Comparison of ENCODE assay signal across 25 cellular contexts in the genomic region with DNA sequence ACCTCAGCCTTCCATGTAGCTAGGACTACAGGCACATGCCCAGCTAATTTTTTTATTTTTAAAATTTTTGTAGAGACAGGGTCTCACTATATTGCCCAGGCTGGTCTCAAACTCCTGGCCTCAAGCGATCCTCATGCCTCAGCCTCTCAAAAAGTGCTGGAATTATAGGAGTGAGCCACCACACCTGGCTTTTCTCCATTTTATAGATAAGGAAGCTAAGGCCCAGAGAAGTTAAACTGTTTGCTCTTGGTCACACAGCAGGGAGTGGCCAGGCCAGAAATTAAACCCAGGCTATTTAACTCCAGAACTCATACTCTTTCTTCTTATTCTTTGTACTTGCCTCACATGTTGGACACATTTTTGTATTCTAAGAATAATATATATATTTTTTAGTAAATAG. TPM values are rescaled to one million over a fixed set of nuclear protein-coding genes. Genes with fewer than 3 reads are reported as not detected.
DNase-seq lines count a peak whose midpoint lies in the region; ATAC-seq, FAIRE-seq and TF ChIP-seq lines count a peak whose summit lies in the region.
"Had no signal": no experiment of that assay in that cellular context is flagged by ENCODE, and none has a peak within 500 bp of the region (broad histone marks: within the 10 kb centered on the region; RNA-seq: fewer than 3 reads in every experiment).

No MANE protein-coding gene starts in this region.

- ATAC-seq in HepG2 (no peak), right lobe of liver (no peak), body of pancreas (no peak)
- ATAC-seq in central memory CD8-positive, alpha-beta T cell (replicated peaks; ENCODE audit: extremely low read depth, poor library complexity, severe bottlenecking) = no peak
- ATAC-seq: A549; CD8-positive, alpha-beta T cell; GM12878 had no signal

- H3K4me1 Mint-ChIP-seq in central memory CD8-positive, alpha-beta T cell = peaks cover 6% of the 10 kb centered on the region
- H3K4me1 Mint-ChIP-seq: B cell had no signal

- H3K27ac ChIP-seq in HepG2 (ENCODE audit: extremely low read length, insufficient read depth, low read length) = peak overlapping the region; percentile 77
- no peak overlapping the region for H3K27ac ChIP-seq in right lobe of liver
- no peak overlapping the region for H3K27ac ChIP-seq in SJSA1
- no peak overlapping the region for H3K27ac ChIP-seq in body of pancreas
- H3K27ac ChIP-seq: 22Rv1; A549; BLaER1 treated with 17β-estradiol and CSF1 and Interleukin-3, amounts not matched to agents 10 nM and 100 nM; C4-2B had no signal

- H2AFZ ChIP-seq in HepG2 (ENCODE audit: low read length) = no peak overlapping the region

- no peaks in the 10 kb centered on the region for H3K79me2 ChIP-seq in HepG2 (ENCODE audit: insufficient read depth, low read length)

- no peak overlapping the region for H3K4me3 Mint-ChIP-seq in central memory CD8-positive, alpha-beta T cell
- H3K4me3 Mint-ChIP-seq: B cell; CD4-positive, alpha-beta T cell; CD8-positive, alpha-beta T cell had no signal

- no peak for TF ChIP-seq POLR2A in HepG2 (IDR thresholded peaks at IDR 0.05; ENCODE audit: insufficient read depth in 1 of 2, low read depth in 2 of 2, low read length in 2 of 2)
- no peak for TF ChIP-seq POLR2A in right lobe of liver (IDR thresholded peaks at IDR 0.05)
- no peak for TF ChIP-seq POLR2A in body of pancreas (IDR thresholded peaks at IDR 0.05)

- H4K20me1 ChIP-seq in HepG2 (ENCODE audit: insufficient read depth, low read length) = no peaks in the 10 kb centered on the region
- H4K20me1 ChIP-seq: BLaER1 treated with 17β-estradiol and CSF1 and Interleukin-3, amounts not matched to agents 10 nM and 100 nM had no signal

- POLR2A ChIA-PET in HepG2 (lab: Yijun Ruan, JAX) = interaction anchor here (0.7 to 2.4 kb wide), 5 partner anchors 15 to 80 kb away, joined by 3 to 18 read pairs (median 3); a partner anchor contains a TSS

- H3K4me2 ChIP-seq in HepG2 (ENCODE audit: low read depth, low read length) = peak overlapping the region; percentile 52; the same call in 1 of the 2 replicates
- H3K4me2 ChIP-seq: A549; BLaER1 treated with 17β-estradiol and CSF1 and Interleukin-3, amounts not matched to agents 10 nM and 100 nM had no signal

- H3K9ac ChIP-seq in HepG2 (ENCODE audit: insufficient read depth, low read depth, low read length) = no peak overlapping the region
- H3K9ac ChIP-seq: BLaER1 treated with 17β-estradiol and CSF1 and Interleukin-3, amounts not matched to agents 10 nM and 100 nM had no signal

- FAIRE-seq in HepG2 (lab: Jason Lieb, UNC) = no peak
- FAIRE-seq: A549, GM12878, GM12892, GM18507 had no signal

- H3K36me3 ChIP-seq in HepG2 (replicated peaks in 1 of 2; ENCODE audit: control insufficient read depth in 1 of 2, insufficient read depth in 2 of 2, low read length in 2 of 2) (peaks cover 10 to 39% of the 10 kb centered on the region in 2 experiments), right lobe of liver (peaks cover 3 to 59% (median 31%) of the 10 kb centered on the region in 4 donors), SJSA1 (peaks cover 77% of the 10 kb centered on the region), body of pancreas (replicated peaks in 1 of 2; ENCODE audit: insufficient read depth in 1 of 2, low read depth in 2 of 2) (peaks cover 10 to 55% of the 10 kb centered on the region in 2 donors)

- no peak for DNase-seq in HepG2 (ENCODE audit: low spot score)
- DNase-seq in right lobe of liver = no peak
- DNase-seq in SJSA1 (ENCODE audit: low read depth in 1 of 2, low spot score in 2 of 2) = peak; percentile 63 to 87
- no peak for DNase-seq in central memory CD8-positive, alpha-beta T cell (ENCODE audit: low spot score in 2 of 2)
- no peak for DNase-seq in COLO668 (lab: John Stamatoyannopoulos, UW; ENCODE audit: unreplicated experiment)
- DNase-seq in body of pancreas = no peak
- DNase-seq: AML-193; CD4-positive, alpha-beta T cell; CD8-positive, alpha-beta T cell; COR-L47; DMS 273 treated with DMSO at 0.1 percent for 48 hours; DMS153; DMS53; DMS79; DND-41; EL; GDM1 had no signal

- TF ChIP-seq RAD21 in HepG2 (CRISPR knock-in tag; IDR thresholded peaks at IDR 0.05) = no peak

- H3K9me3 ChIP-seq in HepG2 (ENCODE audit: low read length) = no peaks in the 10 kb centered on the region
- no peaks in the 10 kb centered on the region for H3K9me3 ChIP-seq in right lobe of liver
- H3K9me3 ChIP-seq in SJSA1 (replicated peaks) = peaks cover 4% of the 10 kb centered on the region
- H3K9me3 ChIP-seq in body of pancreas = no peaks in the 10 kb centered on the region
- H3K9me3 ChIP-seq: A549 had no signal

- TF ChIP-seq EP300 in HepG2 (IDR thresholded peaks at IDR 0.05; ENCODE audit: low read depth in 2 of 2, low read length in 2 of 2) (no peak), HepG2 (CRISPR knock-in tag; IDR thresholded peaks at IDR 0.05; ENCODE audit: borderline replicate concordance) (no peak)

- BruUV-seq in HepG2 (replicated peaks; lab: Mats Ljungman, UMichigan) = no TSS peak

- 85% methylated on average over 1 of the region's 1 CpG for WGBS in HepG2 (ENCODE audit: low lambda C conversion rate)
- no CpG with 5 or more reads among the region's 1 CpG for WGBS in right lobe of liver (ENCODE audit: insufficient coverage, low coverage, low lambda C conversion rate, missing lambda C conversion rate)
- 91 to 93% methylated on average over 1 of the region's 1 CpG for WGBS in body of pancreas, 2 donors

- CTCF ChIA-PET in HepG2 (lab: Yijun Ruan, JAX; ENCODE audit: low intra/inter-chr PET ratio, low total read pairs) = no interaction called here

- H3K27me3 ChIP-seq in HepG2 (ENCODE audit: control insufficient read depth in 1 of 2, insufficient read depth in 2 of 2, low read length in 2 of 2) = no peaks in the 10 kb centered on the region
- no peaks in the 10 kb centered on the region for H3K27me3 ChIP-seq in right lobe of liver
- no peaks in the 10 kb centered on the region for H3K27me3 ChIP-seq in SJSA1 (replicated peaks)
- H3K27me3 ChIP-seq in body of pancreas = no peaks in the 10 kb centered on the region
- H3K27me3 ChIP-seq: BLaER1 treated with 17β-estradiol and CSF1 and Interleukin-3, amounts not matched to agents 10 nM and 100 nM had no signal

- H3K27ac Mint-ChIP-seq in central memory CD8-positive, alpha-beta T cell (ENCODE audit: low read depth) = peak overlapping the region; percentile 24
- H3K27ac Mint-ChIP-seq: B cell; CD4-positive, alpha-beta T cell; CD8-positive, alpha-beta T cell had no signal

- in situ Hi-C loops in HepG2 (cut with HindIII; ENCODE audit: extremely low pct_ligation_motif_present, low pct_unique_long_range_greater_than_20kb) = no loop called here

- H3K4me3 ChIP-seq in HepG2 (replicated peaks in 1 of 3; ENCODE audit: insufficient read depth in 1 of 3, low read depth in 2 of 3, low read length in 3 of 3) (peak overlapping the region in 1 of 3 experiments; percentile 41; a peak in 1 of 6 replicates), right lobe of liver (no peak overlapping the region), SJSA1 (no peak overlapping the region), body of pancreas (no peak overlapping the region)
- H3K4me3 ChIP-seq: A549; BLaER1 treated with 17β-estradiol and CSF1 and Interleukin-3, amounts not matched to agents 10 nM and 100 nM; GM12878 had no signal

- H3K9me3 Mint-ChIP-seq in central memory CD8-positive, alpha-beta T cell = no peaks in the 10 kb centered on the region
- H3K9me3 Mint-ChIP-seq: CD4-positive, alpha-beta T cell; CD8-positive, alpha-beta T cell had no signal

- TF ChIP-seq CTCF in HepG2 (CRISPR knock-in tag; IDR thresholded peaks at IDR 0.05) (no peak), right lobe of liver (IDR thresholded peaks at IDR 0.05) (no peak), body of pancreas (IDR thresholded peaks at IDR 0.05) (no peak)

- H3K4me1 ChIP-seq in HepG2 (ENCODE audit: insufficient read depth, low read length) = peaks cover 26% of the 10 kb centered on the region
- no peaks in the 10 kb centered on the region for H3K4me1 ChIP-seq in right lobe of liver
- no peaks in the 10 kb centered on the region for H3K4me1 ChIP-seq in SJSA1 (replicated peaks)
- no peaks in the 10 kb centered on the region for H3K4me1 ChIP-seq in body of pancreas
- H3K4me1 ChIP-seq: A549; BLaER1 treated with 17β-estradiol and CSF1 and Interleukin-3, amounts not matched to agents 10 nM and 100 nM had no signal

- intact Hi-C loops in HepG2 (cut with micrococcal nuclease; ENCODE audit: unreplicated experiment) (loop anchor here (1.0 to 2.0 kb wide), 2 partner anchors 17 to 66 kb away; a partner anchor contains a TSS), right lobe of liver (cut with DNase I) (no loop called here), body of pancreas (cut with DNase I) (no loop called here)

- no peaks in the 10 kb centered on the region for H3K27me3 Mint-ChIP-seq in central memory CD8-positive, alpha-beta T cell
- H3K27me3 Mint-ChIP-seq: B cell; CD4-positive, alpha-beta T cell had no signal

- H3K36me3 Mint-ChIP-seq in central memory CD8-positive, alpha-beta T cell (ENCODE audit: insufficient read depth) = peaks cover 44% of the 10 kb centered on the region

RNA-seq across cellular contexts. Expression of a gene that starts 16.5 kb away (rescaled TPM):
- total RNA-seq in HepG2 (2016; rRNA removed; fragmentation: Illumina TruSeq; extraction: Trizol) = 25.3 and 31.5 TPM in 2 replicates
- total RNA-seq in HepG2 (2016; cell fraction: cytosol; rRNA removed; fragmentation: Illumina TruSeq; extraction: Trizol; ENCODE audit: low read depth) = 30.2 and 32.0 TPM in 2 replicates
- 26.5 and 33.2 TPM in 2 replicates for total RNA-seq in HepG2 (2016; cell fraction: insoluble cytoplasmic fraction; rRNA removed; fragmentation: Illumina TruSeq; extraction: Trizol)
- total RNA-seq in HepG2 (2016; cell fraction: membrane; rRNA removed; fragmentation: Illumina TruSeq; extraction: Trizol) = 41.9 and 47.4 TPM in 2 replicates
- 27.6 and 29.3 TPM in 2 replicates for total RNA-seq in HepG2 (2016; cell fraction: nucleus; rRNA removed; fragmentation: Illumina TruSeq; extraction: Trizol)
- 22.7 and 26.0 TPM in 2 replicates for polyA plus RNA-seq in HepG2 (2011; rRNA removed)
- 14.5 and 17.1 TPM in 2 replicates for polyA plus RNA-seq in HepG2 (2011; cell fraction: cytosol; rRNA removed)
- 61.8 and 62.4 TPM in 2 replicates for polyA plus RNA-seq in HepG2 (2011; cell fraction: nucleus; rRNA removed)
- polyA plus RNA-seq in HepG2 (2012) = 11.8 and 14.4 TPM in 2 replicates
- polyA plus RNA-seq in HepG2 (2016; cell fraction: cytosol; fragmentation: Illumina TruSeq; extraction: Trizol; ENCODE audit: low read depth) = 26.4 and 35.0 TPM in 2 replicates
- 22.0 and 25.4 TPM in 2 replicates for polyA plus RNA-seq in HepG2 (2016; cell fraction: insoluble cytoplasmic fraction; fragmentation: Illumina TruSeq; extraction: Trizol; ENCODE audit: low read depth)
- 28.4 and 35.1 TPM in 2 replicates for polyA plus RNA-seq in HepG2 (2016; cell fraction: membrane; fragmentation: Illumina TruSeq; extraction: Trizol; ENCODE audit: low read depth)
- 28.2 and 30.2 TPM in 2 replicates for polyA plus RNA-seq in HepG2 (2016; cell fraction: nucleus; fragmentation: Illumina TruSeq; extraction: Trizol; ENCODE audit: insufficient read depth, low read depth)
- 27.1 and 49.0 TPM in 2 replicates for polyA minus RNA-seq in HepG2 (2011; rRNA and poly(A)+ RNA removed; ENCODE audit: low replicate concordance)
- 13.7 and 15.7 TPM in 2 replicates for polyA minus RNA-seq in HepG2 (2011; cell fraction: cytosol; rRNA and poly(A)+ RNA removed)
- 55.0 and 69.5 TPM in 2 replicates for polyA minus RNA-seq in HepG2 (2011; cell fraction: nucleus; rRNA and poly(A)+ RNA removed)
- 10 to 100 TPM; 15.3 to 31.8 (median 22.5) TPM for total RNA-seq in right lobe of liver
- 3,976 and 4,080 TPM in 2 replicates for total RNA-seq in SJSA1 (2014; rRNA removed; shearing (Covaris generic))
- 10 to 100 TPM; 18.9 to 33.9 TPM for total RNA-seq in body of pancreas

RNA-seq across cellular contexts. Expression of a gene that starts 16.8 kb away (rescaled TPM):
- 6.9 and 12.5 TPM in 2 replicates for total RNA-seq in HepG2 (2016; rRNA removed; fragmentation: Illumina TruSeq; extraction: Trizol)
- total RNA-seq in HepG2 (2016; cell fraction: cytosol; rRNA removed; fragmentation: Illumina TruSeq; extraction: Trizol; ENCODE audit: low read depth) = 2.1 and 3.7 TPM in 2 replicates
- total RNA-seq in HepG2 (2016; cell fraction: insoluble cytoplasmic fraction; rRNA removed; fragmentation: Illumina TruSeq; extraction: Trizol) = 6.4 and 9.2 TPM in 2 replicates
- total RNA-seq in HepG2 (2016; cell fraction: membrane; rRNA removed; fragmentation: Illumina TruSeq; extraction: Trizol) = 5.5 and 5.7 TPM in 2 replicates
- total RNA-seq in HepG2 (2016; cell fraction: nucleus; rRNA removed; fragmentation: Illumina TruSeq; extraction: Trizol) = 11.5 and 12.2 TPM in 2 replicates
- polyA plus RNA-seq in HepG2 (2011; rRNA removed) = 25.4 and 30.2 TPM in 2 replicates
- polyA plus RNA-seq in HepG2 (2011; cell fraction: cytosol; rRNA removed) = 21.1 and 22.0 TPM in 2 replicates
- polyA plus RNA-seq in HepG2 (2011; cell fraction: nucleus; rRNA removed) = 28.4 and 32.1 TPM in 2 replicates
- polyA plus RNA-seq in HepG2 (2012) = 11.1 TPM in 2 replicates
- 1.4 and 1.7 TPM in 2 replicates for polyA plus RNA-seq in HepG2 (2016; cell fraction: cytosol; fragmentation: Illumina TruSeq; extraction: Trizol; ENCODE audit: low read depth)
- polyA plus RNA-seq in HepG2 (2016; cell fraction: insoluble cytoplasmic fraction; fragmentation: Illumina TruSeq; extraction: Trizol; ENCODE audit: low read depth) = 21.4 and 22.8 TPM in 2 replicates
- 4.0 and 4.6 TPM in 2 replicates for polyA plus RNA-seq in HepG2 (2016; cell fraction: membrane; fragmentation: Illumina TruSeq; extraction: Trizol; ENCODE audit: low read depth)
- polyA plus RNA-seq in HepG2 (2016; cell fraction: nucleus; fragmentation: Illumina TruSeq; extraction: Trizol; ENCODE audit: insufficient read depth, low read depth) = 18.0 and 18.6 TPM in 2 replicates
- 96.2 and 112 TPM in 2 replicates for polyA minus RNA-seq in HepG2 (2011; rRNA and poly(A)+ RNA removed; ENCODE audit: low replicate concordance)
- polyA minus RNA-seq in HepG2 (2011; cell fraction: cytosol; rRNA and poly(A)+ RNA removed) = 15.2 and 22.8 TPM in 2 replicates
- polyA minus RNA-seq in HepG2 (2011; cell fraction: nucleus; rRNA and poly(A)+ RNA removed) = 33.0 and 56.2 TPM in 2 replicates
- 10 to 100 TPM in 4 of 6 experiments, 1 to 10 TPM in 2; 5.8 to 20.2 (median 11.6) TPM for total RNA-seq in right lobe of liver
- 25.2 and 33.0 TPM in 2 replicates for total RNA-seq in SJSA1 (2014; rRNA removed; shearing (Covaris generic))
- total RNA-seq in body of pancreas = 10 to 100 TPM; 18.2 to 28.3 TPM

Comparison
In these comparisons a context has a peak if more than half of its experiments do, and no peak if none do; other contexts are left out.
1. DNase-seq: peak in SJSA1 (2 of 2); none in HepG2 (single experiment), right lobe of liver (0 of 3), central memory CD8-positive, alpha-beta T cell (0 of 2), COLO668 (single experiment) and body of pancreas (0 of 4).
2. RNA of a gene that starts 16.5 kb away (total RNA-seq): 3,976 to 4,080 TPM in SJSA1; 18.9 to 33.9 TPM in body of pancreas, 25.3 to 47.4 TPM in HepG2 and 15.3 to 31.8 TPM in right lobe of liver; every median in the first group is over 10 times any median in the second.